ENCODE assay signal across 1 cellular context in the genomic region with DNA sequence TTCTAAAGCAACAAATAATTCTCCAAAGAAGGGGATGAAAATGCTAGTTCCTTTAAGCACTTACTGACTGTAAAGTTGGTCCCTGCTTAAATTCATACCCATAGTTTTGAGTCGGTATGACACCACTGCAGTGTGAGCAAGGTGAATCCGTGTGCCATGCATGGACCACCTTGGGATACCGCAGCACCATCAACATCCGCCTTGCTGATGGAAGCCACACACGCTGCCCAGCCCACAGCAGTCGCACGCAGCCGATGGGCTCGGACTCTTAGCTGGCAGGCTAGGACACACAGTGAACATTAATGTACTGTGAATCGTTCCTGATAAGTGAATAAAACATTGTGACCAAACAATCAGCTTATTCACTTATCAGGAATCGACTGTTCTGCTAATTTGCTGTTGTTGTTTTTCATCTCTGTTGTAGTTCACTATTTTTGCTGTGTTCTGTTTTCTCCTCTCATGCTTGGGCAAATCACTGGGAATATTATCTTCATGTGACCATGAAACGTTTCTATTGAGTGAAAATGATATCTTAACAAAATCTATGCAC.
TF ChIP-seq lines count a peak whose summit lies in the region.

No MANE protein-coding gene starts in this region.

TF ChIP-seq in GM12878, 131 proteins besides CTCF, POLR2A, EP300 and RAD21 (continued from another document):
- TF ChIP-seq GATAD2B (conservative IDR thresholded peaks at IDR 0.05; ENCODE audit: low read depth), result no peak
- no peak for TF ChIP-seq ZNF384 (IDR thresholded peaks at IDR 0.05; ENCODE audit: borderline replicate concordance, low read depth, low read length)
- TF ChIP-seq, protein P1, sequence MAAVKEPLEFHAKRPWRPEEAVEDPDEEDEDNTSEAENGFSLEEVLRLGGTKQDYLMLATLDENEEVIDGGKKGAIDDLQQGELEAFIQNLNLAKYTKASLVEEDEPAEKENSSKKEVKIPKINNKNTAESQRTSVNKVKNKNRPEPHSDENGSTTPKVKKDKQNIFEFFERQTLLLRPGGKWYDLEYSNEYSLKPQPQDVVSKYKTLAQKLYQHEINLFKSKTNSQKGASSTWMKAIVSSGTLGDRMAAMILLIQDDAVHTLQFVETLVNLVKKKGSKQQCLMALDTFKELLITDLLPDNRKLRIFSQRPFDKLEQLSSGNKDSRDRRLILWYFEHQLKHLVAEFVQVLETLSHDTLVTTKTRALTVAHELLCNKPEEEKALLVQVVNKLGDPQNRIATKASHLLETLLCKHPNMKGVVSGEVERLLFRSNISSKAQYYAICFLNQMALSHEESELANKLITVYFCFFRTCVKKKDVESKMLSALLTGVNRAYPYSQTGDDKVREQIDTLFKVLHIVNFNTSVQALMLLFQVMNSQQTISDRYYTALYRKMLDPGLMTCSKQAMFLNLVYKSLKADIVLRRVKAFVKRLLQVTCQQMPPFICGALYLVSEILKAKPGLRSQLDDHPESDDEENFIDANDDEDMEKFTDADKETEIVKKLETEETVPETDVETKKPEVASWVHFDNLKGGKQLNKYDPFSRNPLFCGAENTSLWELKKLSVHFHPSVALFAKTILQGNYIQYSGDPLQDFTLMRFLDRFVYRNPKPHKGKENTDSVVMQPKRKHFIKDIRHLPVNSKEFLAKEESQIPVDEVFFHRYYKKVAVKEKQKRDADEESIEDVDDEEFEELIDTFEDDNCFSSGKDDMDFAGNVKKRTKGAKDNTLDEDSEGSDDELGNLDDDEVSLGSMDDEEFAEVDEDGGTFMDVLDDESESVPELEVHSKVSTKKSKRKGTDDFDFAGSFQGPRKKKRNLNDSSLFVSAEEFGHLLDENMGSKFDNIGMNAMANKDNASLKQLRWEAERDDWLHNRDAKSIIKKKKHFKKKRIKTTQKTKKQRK (IDR thresholded peaks at IDR 0.05; ENCODE audit: low read depth, low read length), result no peak
- no peak for TF ChIP-seq MYB (IDR thresholded peaks at IDR 0.05; ENCODE audit: borderline replicate concordance, low read depth, low read length)
- no peak for TF ChIP-seq SREBF1 (IDR thresholded peaks at IDR 0.05; ENCODE audit: low read length)
- TF ChIP-seq, protein P2, sequence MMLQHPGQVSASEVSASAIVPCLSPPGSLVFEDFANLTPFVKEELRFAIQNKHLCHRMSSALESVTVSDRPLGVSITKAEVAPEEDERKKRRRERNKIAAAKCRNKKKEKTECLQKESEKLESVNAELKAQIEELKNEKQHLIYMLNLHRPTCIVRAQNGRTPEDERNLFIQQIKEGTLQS (IDR thresholded peaks at IDR 0.05; ENCODE audit: borderline replicate concordance, extremely low read depth, low read depth, low read length), result no peak
- TF ChIP-seq BMI1 (IDR thresholded peaks at IDR 0.05; ENCODE audit: borderline replicate concordance), result no peak
- no peak for TF ChIP-seq TCF7 (IDR thresholded peaks at IDR 0.05; ENCODE audit: borderline replicate concordance)
- no peak; the same call in 1 of the 2 replicates for TF ChIP-seq MTA3 (IDR thresholded peaks at IDR 0.05; ENCODE audit: borderline replicate concordance, low read length)
- TF ChIP-seq, protein P3, sequence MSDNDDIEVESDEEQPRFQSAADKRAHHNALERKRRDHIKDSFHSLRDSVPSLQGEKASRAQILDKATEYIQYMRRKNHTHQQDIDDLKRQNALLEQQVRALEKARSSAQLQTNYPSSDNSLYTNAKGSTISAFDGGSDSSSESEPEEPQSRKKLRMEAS (IDR thresholded peaks at IDR 0.05; ENCODE audit: low read depth, low read length), result no peak
- TF ChIP-seq, protein P4, sequence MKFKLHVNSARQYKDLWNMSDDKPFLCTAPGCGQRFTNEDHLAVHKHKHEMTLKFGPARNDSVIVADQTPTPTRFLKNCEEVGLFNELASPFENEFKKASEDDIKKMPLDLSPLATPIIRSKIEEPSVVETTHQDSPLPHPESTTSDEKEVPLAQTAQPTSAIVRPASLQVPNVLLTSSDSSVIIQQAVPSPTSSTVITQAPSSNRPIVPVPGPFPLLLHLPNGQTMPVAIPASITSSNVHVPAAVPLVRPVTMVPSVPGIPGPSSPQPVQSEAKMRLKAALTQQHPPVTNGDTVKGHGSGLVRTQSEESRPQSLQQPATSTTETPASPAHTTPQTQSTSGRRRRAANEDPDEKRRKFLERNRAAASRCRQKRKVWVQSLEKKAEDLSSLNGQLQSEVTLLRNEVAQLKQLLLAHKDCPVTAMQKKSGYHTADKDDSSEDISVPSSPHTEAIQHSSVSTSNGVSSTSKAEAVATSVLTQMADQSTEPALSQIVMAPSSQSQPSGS (IDR thresholded peaks at IDR 0.05; ENCODE audit: low read length), result 0 out of 2 replicates have a peak, but pooled peaks have one; percentile 16
- no peak for TF ChIP-seq CEBPB (IDR thresholded peaks at IDR 0.05; ENCODE audit: borderline replicate concordance in 1 of 2, low read depth in 2 of 2, low read length in 2 of 2)
- peak; percentile 34; the same call in 1 of the 2 replicates for TF ChIP-seq POLR2AphosphoS5 (IDR thresholded peaks at IDR 0.05; ENCODE audit: low read length)
- no peak for TF ChIP-seq SRF (IDR thresholded peaks at IDR 0.05; ENCODE audit: low read depth in 2 of 2, low read length in 2 of 2)
- no peak for TF ChIP-seq RCOR1 (conservative IDR thresholded peaks at IDR 0.05; ENCODE audit: low read depth, low read length)
- TF ChIP-seq, protein P5, sequence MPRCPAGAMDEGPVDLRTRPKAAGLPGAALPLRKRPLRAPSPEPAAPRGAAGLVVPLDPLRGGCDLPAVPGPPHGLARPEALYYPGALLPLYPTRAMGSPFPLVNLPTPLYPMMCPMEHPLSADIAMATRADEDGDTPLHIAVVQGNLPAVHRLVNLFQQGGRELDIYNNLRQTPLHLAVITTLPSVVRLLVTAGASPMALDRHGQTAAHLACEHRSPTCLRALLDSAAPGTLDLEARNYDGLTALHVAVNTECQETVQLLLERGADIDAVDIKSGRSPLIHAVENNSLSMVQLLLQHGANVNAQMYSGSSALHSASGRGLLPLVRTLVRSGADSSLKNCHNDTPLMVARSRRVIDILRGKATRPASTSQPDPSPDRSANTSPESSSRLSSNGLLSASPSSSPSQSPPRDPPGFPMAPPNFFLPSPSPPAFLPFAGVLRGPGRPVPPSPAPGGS (IDR thresholded peaks at IDR 0.05; ENCODE audit: borderline replicate concordance, insufficient read depth, low read depth, low read length, poor library complexity, severe bottlenecking), result peak; percentile 56
- no peak for TF ChIP-seq BHLHE40 (IDR thresholded peaks at IDR 0.05; ENCODE audit: borderline replicate concordance in 1 of 2, low read depth in 2 of 2, low read length in 1 of 2)
- TF ChIP-seq, protein P6, sequence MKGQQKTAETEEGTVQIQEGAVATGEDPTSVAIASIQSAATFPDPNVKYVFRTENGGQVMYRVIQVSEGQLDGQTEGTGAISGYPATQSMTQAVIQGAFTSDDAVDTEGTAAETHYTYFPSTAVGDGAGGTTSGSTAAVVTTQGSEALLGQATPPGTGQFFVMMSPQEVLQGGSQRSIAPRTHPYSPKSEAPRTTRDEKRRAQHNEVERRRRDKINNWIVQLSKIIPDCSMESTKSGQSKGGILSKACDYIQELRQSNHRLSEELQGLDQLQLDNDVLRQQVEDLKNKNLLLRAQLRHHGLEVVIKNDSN (IDR thresholded peaks at IDR 0.05; ENCODE audit: borderline replicate concordance, extremely low read length, insufficient read depth, low read depth, low read length), result no peak
- TF ChIP-seq POLR2AphosphoS2 (IDR thresholded peaks at IDR 0.05; ENCODE audit: low read depth, low read length), result 0 out of 2 replicates have a peak, but pooled peaks have one; percentile 37
- TF ChIP-seq BACH1 (IDR thresholded peaks at IDR 0.05; ENCODE audit: borderline replicate concordance), result peak; percentile 25; the same call in 1 of the 2 replicates
- TF ChIP-seq, protein P7, sequence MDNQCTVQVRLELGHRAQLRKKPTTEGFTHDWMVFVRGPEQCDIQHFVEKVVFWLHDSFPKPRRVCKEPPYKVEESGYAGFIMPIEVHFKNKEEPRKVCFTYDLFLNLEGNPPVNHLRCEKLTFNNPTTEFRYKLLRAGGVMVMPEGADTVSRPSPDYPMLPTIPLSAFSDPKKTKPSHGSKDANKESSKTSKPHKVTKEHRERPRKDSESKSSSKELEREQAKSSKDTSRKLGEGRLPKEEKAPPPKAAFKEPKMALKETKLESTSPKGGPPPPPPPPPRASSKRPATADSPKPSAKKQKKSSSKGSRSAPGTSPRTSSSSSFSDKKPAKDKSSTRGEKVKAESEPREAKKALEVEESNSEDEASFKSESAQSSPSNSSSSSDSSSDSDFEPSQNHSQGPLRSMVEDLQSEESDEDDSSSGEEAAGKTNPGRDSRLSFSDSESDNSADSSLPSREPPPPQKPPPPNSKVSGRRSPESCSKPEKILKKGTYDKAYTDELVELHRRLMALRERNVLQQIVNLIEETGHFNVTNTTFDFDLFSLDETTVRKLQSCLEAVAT (IDR thresholded peaks at IDR 0.05), result no peak
- TF ChIP-seq ZNF24 (IDR thresholded peaks at IDR 0.05), result no peak
- TF ChIP-seq, protein P8, sequence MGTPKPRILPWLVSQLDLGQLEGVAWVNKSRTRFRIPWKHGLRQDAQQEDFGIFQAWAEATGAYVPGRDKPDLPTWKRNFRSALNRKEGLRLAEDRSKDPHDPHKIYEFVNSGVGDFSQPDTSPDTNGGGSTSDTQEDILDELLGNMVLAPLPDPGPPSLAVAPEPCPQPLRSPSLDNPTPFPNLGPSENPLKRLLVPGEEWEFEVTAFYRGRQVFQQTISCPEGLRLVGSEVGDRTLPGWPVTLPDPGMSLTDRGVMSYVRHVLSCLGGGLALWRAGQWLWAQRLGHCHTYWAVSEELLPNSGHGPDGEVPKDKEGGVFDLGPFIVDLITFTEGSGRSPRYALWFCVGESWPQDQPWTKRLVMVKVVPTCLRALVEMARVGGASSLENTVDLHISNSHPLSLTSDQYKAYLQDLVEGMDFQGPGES (IDR thresholded peaks at IDR 0.05), result no peak
- no peak for TF ChIP-seq STAT3 (IDR thresholded peaks at IDR 0.05; ENCODE audit: low read depth, low read length)
